Comparison of ENCODE assay signal across 9 cellular contexts in the genomic region with DNA sequence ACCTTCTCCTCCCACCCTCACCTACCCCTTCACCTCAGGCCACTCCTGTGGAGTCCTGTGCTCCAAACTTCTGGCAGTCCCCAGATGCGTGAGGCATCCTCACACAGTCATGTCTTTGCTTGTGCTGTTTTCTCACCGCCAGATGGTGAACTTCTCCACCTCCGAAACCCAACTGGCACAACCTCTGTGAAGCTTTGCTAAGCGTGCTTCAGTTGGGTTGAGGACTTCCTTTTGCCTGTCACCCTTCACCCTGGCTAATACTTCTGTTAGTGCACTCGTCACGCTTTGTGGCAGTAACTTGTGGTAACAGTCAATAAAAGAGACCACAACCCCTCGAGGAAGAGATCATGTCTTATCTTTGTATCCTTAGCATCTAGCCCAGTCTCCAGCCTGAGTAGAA. TPM values are rescaled to one million over a fixed set of nuclear protein-coding genes. Genes with fewer than 3 reads are reported as not detected.
DNase-seq lines count a peak whose midpoint lies in the region; ATAC-seq and TF ChIP-seq lines count a peak whose summit lies in the region.
"Had no signal": no experiment of that assay in that cellular context is flagged by ENCODE, and none has a peak within 500 bp of the region (broad histone marks: within the 10 kb centered on the region; RNA-seq: fewer than 3 reads in every experiment).

No MANE protein-coding gene starts in this region.

- H3K27me3 Mint-ChIP-seq in CD4-positive, alpha-beta T cell: no peaks in the 10 kb centered on the region

- peak; percentile 43 for TF ChIP-seq CTCF in CD4-positive, alpha-beta T cell (IDR thresholded peaks at IDR 0.05)
- TF ChIP-seq CTCF in right atrium auricular region (IDR thresholded peaks at IDR 0.05): no peak

- H3K9me3 Mint-ChIP-seq in CD4-positive, alpha-beta T cell: no peaks in the 10 kb centered on the region

- H3K4me1 Mint-ChIP-seq in CD4-positive, alpha-beta T cell (ENCODE audit: low read depth): peaks cover 45% of the 10 kb centered on the region

- POLR2A ChIA-PET in CD4-positive, alpha-beta T cell (lab: Charles Lee): interaction anchor here (0.6 to 2.5 kb wide), 8 partner anchors 20 to 262 kb away, joined by 3 to 11 read pairs (median 4); partner anchors contain the start of gene RNU6-1

- H3K27ac ChIP-seq in CD4-positive, alpha-beta T cell (ENCODE audit: low read depth, low read length): no peak overlapping the region
- no peak overlapping the region for H3K27ac ChIP-seq in right atrium auricular region

- DNase-seq in CD4-positive, alpha-beta T cell: peak; percentile 23 to 57 (median 36)
- peak; percentile 83 for DNase-seq in NCI-H2171 treated with DMSO at 0.1 percent for 48 hours (lab: John Stamatoyannopoulos, UW)
- peak; percentile 24 for DNase-seq in activated T-helper 1 cell treated with Interleukin-2 at 50 U/mL for 16 hours (ENCODE audit: low read depth)
- DNase-seq in stimulated activated naive CD4-positive, alpha-beta T cell treated with Interleukin-2 at 50 U/mL for 16 hours (lab: John Stamatoyannopoulos, UW): peak; percentile 4
- DNase-seq in right atrium auricular region (ENCODE audit: low spot score): no peak
- DNase-seq in OCI-M2 (lab: John Stamatoyannopoulos, UW; ENCODE audit: unreplicated experiment): no peak

- no peaks in the 10 kb centered on the region for H3K27me3 ChIP-seq in CD4-positive, alpha-beta T cell (ENCODE audit: control insufficient read depth, insufficient read depth, low read length)
- H3K27me3 ChIP-seq in right atrium auricular region: no peaks in the 10 kb centered on the region

- no peaks in the 10 kb centered on the region for H3K9me3 ChIP-seq in CD4-positive, alpha-beta T cell (ENCODE audit: control insufficient read depth, low read length)
- no peaks in the 10 kb centered on the region for H3K9me3 ChIP-seq in right atrium auricular region

- H3K36me3 ChIP-seq in right atrium auricular region: peaks cover 3% of the 10 kb centered on the region

- no peaks in the 10 kb centered on the region for H3K4me1 ChIP-seq in right atrium auricular region

- no peak overlapping the region for H3K4me3 ChIP-seq in right atrium auricular region

- H3K4me3 Mint-ChIP-seq in CD4-positive, alpha-beta T cell: peak overlapping the region; percentile 44

- CTCF ChIA-PET in CD4-positive, alpha-beta T cell (lab: Charles Lee): interaction anchor here (1.3 to 2.0 kb wide), 3 partner anchors 8 to 58 kb away, joined by 3 to 15 read pairs (median 3); no protein-coding TSS in a partner anchor

- H3K27ac Mint-ChIP-seq in CD4-positive, alpha-beta T cell: peak overlapping the region; percentile 61

- peaks cover 19% of the 10 kb centered on the region for H3K36me3 Mint-ChIP-seq in CD4-positive, alpha-beta T cell (ENCODE audit: low read depth)

- peak; percentile 93 for ATAC-seq in CD4-positive, alpha-beta T cell (ENCODE audit: poor library complexity)
- peak; percentile 61 for ATAC-seq in GM21619 (IDR thresholded peaks at IDR 0.05; ENCODE audit: unreplicated experiment)
- no peak for ATAC-seq in HG03045 (IDR thresholded peaks at IDR 0.05; ENCODE audit: unreplicated experiment)

- intact Hi-C loops in CD4-positive, alpha-beta T cell (cut with DNase I, micrococcal nuclease): loop anchor here (1.0 kb wide), 3 partner anchors 51 to 55 kb away; no protein-coding TSS in a partner anchor

RNA-seq across cellular contexts. Expression of gene SKOR1, which starts 42.0 kb away (rescaled TPM):
- 1 to 10 TPM; 1.8 to 2.2 TPM for total RNA-seq in CD4-positive, alpha-beta T cell
- under 1 TPM in 1 of 2 donors, not detected in 1; 0.12 TPM for total RNA-seq in right atrium auricular region

RNA-seq across cellular contexts. Expression of gene RNU6-1, which starts 56.5 kb away (rescaled TPM):
- not detected for total RNA-seq in CD4-positive, alpha-beta T cell
- total RNA-seq in right atrium auricular region: not detected
- total RNA-seq: mononuclear cell had no signal

Comparison
In these comparisons a context has a peak if more than half of its experiments do, and no peak if none do; other contexts are left out.
1. DNase-seq: peak in CD4-positive, alpha-beta T cell (10 of 10), NCI-H2171 treated with DMSO at 0.1 percent for 48 hours (single experiment), activated T-helper 1 cell treated with Interleukin-2 at 50 U/mL for 16 hours (single experiment) and stimulated activated naive CD4-positive, alpha-beta T cell treated with Interleukin-2 at 50 U/mL for 16 hours (single experiment); none in right atrium auricular region (single experiment) and OCI-M2 (single experiment).